In genomic region chr5:111694183-111694582, GRCh38 we compare ENCODE assay signal across 15 cellular contexts.
DNase-seq lines count a peak whose midpoint lies in the region; ATAC-seq, FAIRE-seq and TF ChIP-seq lines count a peak whose summit lies in the region.
"Had no signal": no experiment of that assay in that cellular context is flagged by ENCODE, and none has a peak within 500 bp of the region (broad histone marks: within the 10 kb centered on the region; RNA-seq: fewer than 3 reads in every experiment).

No MANE protein-coding gene starts in this region.

- peaks cover 6% of the 10 kb centered on the region for H3K4me1 Mint-ChIP-seq in astrocyte (ENCODE audit: low read depth, unreplicated experiment)
- H3K4me1 Mint-ChIP-seq in activated T-cell treated with anti-CD3 and anti-CD28 coated beads, Interleukin-2, amount 50 U/mL, for 24 hours (ENCODE audit: low read depth), result no peaks in the 10 kb centered on the region
- H3K4me1 Mint-ChIP-seq: activated CD4-positive, alpha-beta T cell treated with anti-CD3 and anti-CD28 coated beads for 36 hours had no signal

- no peak overlapping the region for H3K4me2 ChIP-seq in astrocyte (ENCODE audit: low read length)

- H3K9ac ChIP-seq in astrocyte (ENCODE audit: low read length), result no peak overlapping the region

- H3K36me3 ChIP-seq in astrocyte (ENCODE audit: insufficient read depth, low read length), result no peaks in the 10 kb centered on the region
- H3K36me3 ChIP-seq: adrenal gland, ovary had no signal

- no peak overlapping the region for H3K4me3 ChIP-seq in astrocyte (ENCODE audit: insufficient read depth, low read depth, low read length)
- H3K4me3 ChIP-seq: adrenal gland, ovary had no signal

- H3K9me3 ChIP-seq in astrocyte (ENCODE audit: insufficient read depth, low read depth, low read length), result no peaks in the 10 kb centered on the region
- H3K9me3 ChIP-seq: adrenal gland, ovary had no signal

- no peak overlapping the region for H2AFZ ChIP-seq in astrocyte (ENCODE audit: low read depth, low read length)

- no peaks in the 10 kb centered on the region for H3K79me2 ChIP-seq in astrocyte (ENCODE audit: insufficient read depth, low read length)

- DNase-seq in AG08396 (ENCODE audit: low spot score) (peak; percentile 24), HS-5 (ENCODE audit: low read depth) (peak; percentile 40), astrocyte (ENCODE audit: low read depth) (peak; percentile 30), glomerular visceral epithelial cell (ENCODE audit: extremely low spot score) (peak; percentile 18), NCI-H446 (lab: John Stamatoyannopoulos, UW) (no peak)
- DNase-seq in activated CD4-positive, CD25-positive, alpha-beta regulatory T cell (lab: John Stamatoyannopoulos, UW), result no peak
- no peak for DNase-seq in activated T-cell treated with anti-CD3 and anti-CD28 coated beads, Interleukin-2, amount 50 U/mL, for 24 hours
- DNase-seq: ACHN; activated CD4-positive, alpha-beta T cell treated with anti-CD3 and anti-CD28 coated beads for 36 hours; activated T-cell treated with anti-CD3 and anti-CD28 coated beads, Interleukin-2, amount 50 U/mL, for 4 hours; NCI-H1092 treated with DMSO at 0.1 percent for 48 hours; ovary had no signal

- no peak overlapping the region for H3K27ac Mint-ChIP-seq in astrocyte (ENCODE audit: unreplicated experiment)
- H3K27ac Mint-ChIP-seq in activated T-cell treated with anti-CD3 and anti-CD28 coated beads, Interleukin-2, amount 50 U/mL, for 24 hours, result no peak overlapping the region
- H3K27ac Mint-ChIP-seq: activated CD4-positive, alpha-beta T cell treated with anti-CD3 and anti-CD28 coated beads for 36 hours; T-helper 1 cell treated with Interleukin-12 subunit alpha and Interleukin-12 subunit beta and Interleukin-4 antibody, amounts not matched to agents 30 μg/mL and 1 μg/mL, for 36 hours had no signal

- H3K9me3 Mint-ChIP-seq in astrocyte (ENCODE audit: unreplicated experiment), result no peaks in the 10 kb centered on the region
- H3K9me3 Mint-ChIP-seq in activated T-cell treated with anti-CD3 and anti-CD28 coated beads, Interleukin-2, amount 50 U/mL, for 24 hours, result no peaks in the 10 kb centered on the region
- H3K9me3 Mint-ChIP-seq: activated T-cell treated with anti-CD3 and anti-CD28 coated beads, Interleukin-2, amount 50 U/mL, for 4 hours; T-helper 1 cell treated with Interleukin-12 subunit alpha and Interleukin-12 subunit beta and Interleukin-4 antibody, amounts not matched to agents 30 μg/mL and 1 μg/mL, for 36 hours had no signal

- FAIRE-seq in astrocyte (lab: Jason Lieb, UNC), result peak; percentile 54

- H3K36me3 Mint-ChIP-seq in astrocyte (ENCODE audit: low read depth, unreplicated experiment), result no peaks in the 10 kb centered on the region
- H3K36me3 Mint-ChIP-seq in activated T-cell treated with anti-CD3 and anti-CD28 coated beads, Interleukin-2, amount 50 U/mL, for 24 hours (ENCODE audit: low read depth), result no peaks in the 10 kb centered on the region

- H4K20me1 ChIP-seq in astrocyte (ENCODE audit: insufficient read depth, low read length), result no peaks in the 10 kb centered on the region

- H3K4me3 Mint-ChIP-seq in astrocyte (ENCODE audit: unreplicated experiment), result no peak overlapping the region
- H3K4me3 Mint-ChIP-seq in activated T-cell treated with anti-CD3 and anti-CD28 coated beads, Interleukin-2, amount 50 U/mL, for 24 hours, result no peak overlapping the region
- H3K4me3 Mint-ChIP-seq: activated CD4-positive, alpha-beta T cell treated with anti-CD3 and anti-CD28 coated beads for 36 hours; activated T-cell treated with anti-CD3 and anti-CD28 coated beads, Interleukin-2, amount 50 U/mL, for 4 hours; T-helper 1 cell treated with Interleukin-12 subunit alpha and Interleukin-12 subunit beta and Interleukin-4 antibody, amounts not matched to agents 30 μg/mL and 1 μg/mL, for 36 hours had no signal

- no peak overlapping the region for H3K27ac ChIP-seq in astrocyte (ENCODE audit: low read depth, low read length)
- H3K27ac ChIP-seq: adrenal gland, ovary had no signal

- H3K27me3 Mint-ChIP-seq in astrocyte (ENCODE audit: low read depth, unreplicated experiment), result no peaks in the 10 kb centered on the region
- peaks cover 10% of the 10 kb centered on the region for H3K27me3 Mint-ChIP-seq in activated T-cell treated with anti-CD3 and anti-CD28 coated beads, Interleukin-2, amount 50 U/mL, for 24 hours

- ATAC-seq in HG02623 (IDR thresholded peaks at IDR 0.05; ENCODE audit: unreplicated experiment), result no peak
- ATAC-seq: activated CD4-positive, alpha-beta T cell treated with anti-CD3 and anti-CD28 coated beads for 36 hours; activated T-cell treated with anti-CD3 and anti-CD28 coated beads, Interleukin-2, amount 50 U/mL, for 4 hours had no signal

- H3K4me1 ChIP-seq in astrocyte (ENCODE audit: insufficient read depth, low read length), result no peaks in the 10 kb centered on the region

- TF ChIP-seq CTCF in astrocyte (IDR thresholded peaks at IDR 0.05; ENCODE audit: insufficient read depth, low read depth, low read length), result no peak

- H3K27me3 ChIP-seq in astrocyte (ENCODE audit: insufficient read depth, low read length), result no peaks in the 10 kb centered on the region
- H3K27me3 ChIP-seq: adrenal gland, ovary had no signal

Comparison
In these comparisons a context has a peak if more than half of its experiments do, and no peak if none do; other contexts are left out.
1. DNase-seq: peak in AG08396 (single experiment), HS-5 (single experiment), astrocyte (single experiment) and glomerular visceral epithelial cell (single experiment); none in activated CD4-positive, CD25-positive, alpha-beta regulatory T cell (0 of 4), activated T-cell treated with anti-CD3 and anti-CD28 coated beads, Interleukin-2, amount 50 U/mL, for 24 hours (single experiment) and NCI-H446 (0 of 2).